In genomic region chr17:45128989-45129388, GRCh38 we compare ENCODE assay signal across 1 cellular context.
TF ChIP-seq lines count a peak whose summit lies in the region.

No MANE protein-coding gene starts in this region.

TF ChIP-seq in HCT116, 20 proteins besides CTCF, POLR2A, EP300 and RAD21 (continued from another document):
- TF ChIP-seq MAX (IDR thresholded peaks at IDR 0.05) (no peak), ZFX (IDR thresholded peaks at IDR 0.05) (no peak), SRF (IDR thresholded peaks at IDR 0.05; ENCODE audit: low read depth) (no peak), JUND (IDR thresholded peaks at IDR 0.05) (no peak), REST (IDR thresholded peaks at IDR 0.05; ENCODE audit: low read depth) (no peak), ZBTB33 (IDR thresholded peaks at IDR 0.05; ENCODE audit: extremely low read depth, insufficient replicate concordance, low read length) (no peak), POLR2AphosphoS5 (IDR thresholded peaks at IDR 0.05; ENCODE audit: low read depth, low read length) (no peak), TCF7L2 (IDR thresholded peaks at IDR 0.05; ENCODE audit: borderline replicate concordance, extremely low read depth, insufficient read depth, insufficient read length) (no peak), EZH2 (IDR thresholded peaks at IDR 0.05) (no peak), ZNF274 (IDR thresholded peaks at IDR 0.05; ENCODE audit: low read depth, low read length) (no peak), EZH2phosphoT487 (IDR thresholded peaks at IDR 0.05; ENCODE audit: borderline replicate concordance) (no peak), SIN3A (IDR thresholded peaks at IDR 0.05; ENCODE audit: low read depth) (no peak), ELF1 (IDR thresholded peaks at IDR 0.05; ENCODE audit: borderline replicate concordance, low read depth) (no peak), YY1 (IDR thresholded peaks at IDR 0.05; ENCODE audit: extremely low read depth, insufficient replicate concordance, low read depth, low read length) (no peak), ATF3 (IDR thresholded peaks at IDR 0.05) (no peak), CEBPB (IDR thresholded peaks at IDR 0.05; ENCODE audit: low read depth) (no peak)
